In genomic region chr17:74749262-74750038, GRCh38 we compare ENCODE assay signal across 8 cellular contexts. TPM values are rescaled to one million over a fixed set of nuclear protein-coding genes. Genes with fewer than 3 reads are reported as not detected.
DNase-seq lines count a peak whose midpoint lies in the region; ATAC-seq and TF ChIP-seq lines count a peak whose summit lies in the region.

No MANE protein-coding gene starts in this region.

- peaks cover 4% of the 10 kb centered on the region for H3K36me3 Mint-ChIP-seq in IgD-negative memory B cell

- peak overlapping the region; percentile 12 for H3K18ac ChIP-seq in trophoblast cell (ENCODE audit: low read length)

- H3K27me3 ChIP-seq in trophoblast cell (ENCODE audit: insufficient read depth, low read length) = no peaks in the 10 kb centered on the region

- H3K4me3 ChIP-seq in fibroblast of the aortic adventitia (ENCODE audit: low read depth, low read length) (peak overlapping the region; percentile 83), trophoblast cell (ENCODE audit: low read depth, low read length) (peak overlapping the region; percentile 82)

- TF ChIP-seq CTCF in fibroblast of the aortic adventitia (IDR thresholded peaks at IDR 0.05; ENCODE audit: insufficient read depth, low read length) (no peak), GM20000 (IDR thresholded peaks at IDR 0.05; ENCODE audit: extremely low read depth, missing control alignments) (no peak)

- H3K27ac Mint-ChIP-seq in IgD-negative memory B cell = peak overlapping the region in 2 of 3 donors; percentile 71 to 85

- peak overlapping the region; percentile 16 for H4K12ac ChIP-seq in trophoblast cell (ENCODE audit: low read depth, low read length)

- peak overlapping the region; percentile 90 to 98 (median 96) for H3K4me3 Mint-ChIP-seq in IgD-negative memory B cell

- peak overlapping the region; percentile 80 for H3K4me2 ChIP-seq in trophoblast cell (ENCODE audit: low read length)

- no peak overlapping the region for H2AK5ac ChIP-seq in trophoblast cell (ENCODE audit: low read length)

- peak overlapping the region; percentile 25 for H2BK5ac ChIP-seq in trophoblast cell (ENCODE audit: low read depth, low read length, poor library complexity)

- peaks cover 20% of the 10 kb centered on the region for H3K79me2 ChIP-seq in trophoblast cell (ENCODE audit: control insufficient read depth, insufficient read depth, low read length, poor library complexity)

- no CpG with 5 or more reads among the region's 47 CpGs for WGBS in trophoblast cell (ENCODE audit: extremely low coverage, insufficient coverage, insufficient read length)

- peaks cover 11% of the 10 kb centered on the region for H3K79me1 ChIP-seq in trophoblast cell (ENCODE audit: low read length)

- H3K9me3 ChIP-seq in trophoblast cell (ENCODE audit: insufficient read depth, low read depth, low read length) = no peaks in the 10 kb centered on the region

- H3K4ac ChIP-seq in trophoblast cell (ENCODE audit: low read depth, low read length) = peak overlapping the region; percentile 83

- H4K91ac ChIP-seq in trophoblast cell (ENCODE audit: low read depth, low read length) = peak overlapping the region; percentile 28

- H3K36me3 ChIP-seq in trophoblast cell (ENCODE audit: control insufficient read depth in 1 of 2, insufficient read depth in 2 of 2, low read length in 2 of 2) = no peaks in the 10 kb centered on the region

- H3K27me3 Mint-ChIP-seq in IgD-negative memory B cell = no peaks in the 10 kb centered on the region

- peak overlapping the region; percentile 28 for H3K9ac ChIP-seq in trophoblast cell (ENCODE audit: low read length)

- no peaks in the 10 kb centered on the region for H3K9me3 Mint-ChIP-seq in IgD-negative memory B cell

- no peak overlapping the region for H3K23ac ChIP-seq in trophoblast cell (ENCODE audit: low read length)

- peak; percentile 70 for DNase-seq in activated CD4-positive, alpha-beta T cell treated with anti-CD3 and anti-CD28 coated beads for 48 hours
- DNase-seq in activated CD4-positive, alpha-beta T cell treated with anti-CD3 and anti-CD28 coated beads, Interleukin-2, amount 50 U/mL, for 1 hour = no peak
- peak; percentile 42 for DNase-seq in activated T-cell treated with anti-CD3 and anti-CD28 coated beads, Interleukin-2, amount 50 U/mL, for 1 hour
- DNase-seq in fibroblast of the aortic adventitia (ENCODE audit: low read depth) = no peak
- DNase-seq in trophoblast cell = no peak
- no peak for DNase-seq in GM20000 (ENCODE audit: low spot score)

- peak overlapping the region; percentile 10 for H3K14ac ChIP-seq in trophoblast cell (ENCODE audit: low read length)

- peak overlapping the region; percentile 10 for H2BK120ac ChIP-seq in trophoblast cell (ENCODE audit: insufficient read depth, low read length, poor library complexity)

- H3K4me1 Mint-ChIP-seq in IgD-negative memory B cell = peaks cover 31 to 43% (median 38%) of the 10 kb centered on the region in 3 donors

- no peak for ATAC-seq in GM21619 (IDR thresholded peaks at IDR 0.05; ENCODE audit: unreplicated experiment)

- peaks cover 42 to 52% of the 10 kb centered on the region in 2 experiments for H3K4me1 ChIP-seq in trophoblast cell (ENCODE audit: control insufficient read depth in 1 of 2, insufficient read depth in 2 of 2, low read length in 2 of 2)

- peak overlapping the region; percentile 56 for H2AFZ ChIP-seq in trophoblast cell (ENCODE audit: insufficient read depth, low read length, poor library complexity)

- peak overlapping the region; percentile 18 for H4K8ac ChIP-seq in trophoblast cell (ENCODE audit: low read depth, low read length)

- no peak overlapping the region for H3K27ac ChIP-seq in trophoblast cell (ENCODE audit: low read depth, low read length)

- peak overlapping the region; percentile 13 for H2BK12ac ChIP-seq in trophoblast cell (ENCODE audit: low read length)

RNA-seq across cellular contexts. Expression of gene NHERF1, which starts 1.0 kb away (rescaled TPM):
- polyA plus RNA-seq in IgD-negative memory B cell = 177 TPM
- total RNA-seq in fibroblast of the aortic adventitia (ENCODE audit: low replicate concordance) = 11.0 and 11.7 TPM in 2 replicates
- 146 and 153 TPM in 2 replicates for polyA plus RNA-seq in trophoblast cell (2013)

RNA-seq across cellular contexts. Expression of gene RAB37, which starts 12.4 kb away (rescaled TPM):
- polyA plus RNA-seq in IgD-negative memory B cell = 76.5 TPM
- total RNA-seq in fibroblast of the aortic adventitia (ENCODE audit: low replicate concordance) = 0.09 TPM in 1 of 2 replicates, not detected in the other
- polyA plus RNA-seq in trophoblast cell (2013) = 0.62 and 1.0 TPM in 2 replicates

RNA-seq across cellular contexts. Expression of gene NAT9, which starts 26.7 kb away (rescaled TPM):
- 24.5 TPM for polyA plus RNA-seq in IgD-negative memory B cell
- total RNA-seq in fibroblast of the aortic adventitia (ENCODE audit: low replicate concordance) = 20.2 and 26.5 TPM in 2 replicates
- 19.2 and 20.1 TPM in 2 replicates for polyA plus RNA-seq in trophoblast cell (2013)

RNA-seq across cellular contexts. Expression of gene CD300LF, which starts 36.7 kb away (rescaled TPM):
- polyA plus RNA-seq in IgD-negative memory B cell = not detected
- not detected in 2 replicates for total RNA-seq in fibroblast of the aortic adventitia (ENCODE audit: low replicate concordance)
- not detected in 2 replicates for polyA plus RNA-seq in trophoblast cell (2013)

Comparison
In these comparisons a context has a peak if more than half of its experiments do, and no peak if none do; other contexts are left out.
1. DNase-seq: peak in activated CD4-positive, alpha-beta T cell treated with anti-CD3 and anti-CD28 coated beads for 48 hours (single experiment) and activated T-cell treated with anti-CD3 and anti-CD28 coated beads, Interleukin-2, amount 50 U/mL, for 1 hour (single experiment); none in activated CD4-positive, alpha-beta T cell treated with anti-CD3 and anti-CD28 coated beads, Interleukin-2, amount 50 U/mL, for 1 hour (single experiment), fibroblast of the aortic adventitia (single experiment), trophoblast cell (0 of 2) and GM20000 (single experiment).